Comparison of ENCODE assay signal across 22 cellular contexts in the genomic region with DNA sequence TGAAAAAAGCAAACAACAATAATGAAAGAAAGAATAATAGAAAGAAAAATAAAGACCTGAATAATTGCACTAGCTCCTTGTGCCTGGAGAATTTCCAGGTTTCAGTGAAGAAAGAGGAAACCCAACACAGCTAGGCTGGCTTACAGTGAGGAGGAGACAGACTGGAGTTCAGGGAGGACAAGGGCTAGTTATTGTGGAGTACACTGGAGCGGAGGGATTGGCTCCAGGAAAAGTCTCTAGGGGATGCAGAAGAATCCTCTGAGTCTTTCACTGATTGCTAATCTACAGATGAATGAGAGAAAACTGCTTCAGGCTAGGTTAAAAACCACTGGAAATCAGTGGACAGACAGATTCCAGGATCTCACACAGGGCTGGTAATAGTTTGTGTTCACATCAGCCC.
DNase-seq lines count a peak whose midpoint lies in the region; ATAC-seq and TF ChIP-seq lines count a peak whose summit lies in the region.
"Had no signal": no experiment of that assay in that cellular context is flagged by ENCODE, and none has a peak within 500 bp of the region (broad histone marks: within the 10 kb centered on the region; RNA-seq: fewer than 3 reads in every experiment).

No MANE protein-coding gene starts in this region.

- H3K27me3 Mint-ChIP-seq in naive thymus-derived CD8-positive, alpha-beta T cell: peaks cover 3 to 16% (median 7%) of the 10 kb centered on the region in 5 donors

- no peaks in the 10 kb centered on the region for H3K27me3 ChIP-seq in A673 (replicated peaks; ENCODE audit: insufficient read depth, low read depth, low read length, poor library complexity)
- no peaks in the 10 kb centered on the region for H3K27me3 ChIP-seq in muscle layer of colon (ENCODE audit: control insufficient read depth in 1 of 2, insufficient read depth in 2 of 2, low read length in 2 of 2)
- no peaks in the 10 kb centered on the region for H3K27me3 ChIP-seq in stomach
- H3K27me3 ChIP-seq: breast epithelium, hepatocyte, ovary had no signal

- H3K4me3 Mint-ChIP-seq in naive thymus-derived CD8-positive, alpha-beta T cell: no peak overlapping the region
- H3K4me3 Mint-ChIP-seq: activated naive CD8-positive, alpha-beta T cell treated with anti-CD3 and anti-CD28 coated beads for 36 hours; activated T-helper 1 cell treated with anti-CD3 and anti-CD28 coated beads, Interleukin-12 subunit alpha, Interleukin-12 subunit beta, Interleukin-2, Interleukin-4 antibody, amounts not matched to agents 30 ng/mL and 10 ng/mL and 1 ng/mL, durations not matched to agents 14 hours and 24 hours and 36 hours; H9 had no signal

- no peak for ATAC-seq in naive thymus-derived CD8-positive, alpha-beta T cell
- ATAC-seq in HG02571 (IDR thresholded peaks at IDR 0.05; ENCODE audit: unreplicated experiment): no peak
- ATAC-seq: mucosa of descending colon had no signal

- H3K27ac ChIP-seq in A673 (ENCODE audit: low read depth, low read length, poor library complexity, severe bottlenecking) (no peak overlapping the region), muscle layer of colon (ENCODE audit: low read depth, low read length) (peak overlapping the region; percentile 7), stomach (no peak overlapping the region)
- H3K27ac ChIP-seq: breast epithelium, dorsolateral prefrontal cortex, hepatocyte, HL-60, ovary, VCaP had no signal

- intact Hi-C loops in A673 (cut with micrococcal nuclease; ENCODE audit: unreplicated experiment) (no loop called here), stomach (cut with DNase I; ENCODE audit: low total_unique reads) (no loop called here)

- 77 to 100% (median 88%) methylated on average over 1 of the region's 1 CpG for WGBS in stomach, 5 donors

- no peak for TF ChIP-seq POLR2A in stomach (IDR thresholded peaks at IDR 0.05)

- H3K36me3 ChIP-seq in A673 (ENCODE audit: insufficient read depth, low read length, poor library complexity, severe bottlenecking) (no peaks in the 10 kb centered on the region), muscle layer of colon (ENCODE audit: insufficient read depth, low read length) (no peaks in the 10 kb centered on the region), stomach (no peaks in the 10 kb centered on the region)
- H3K36me3 ChIP-seq: breast epithelium, ovary had no signal

- TF ChIP-seq CTCF in A673 (conservative IDR thresholded peaks at IDR 0.05; ENCODE audit: low read depth, low read length) (no peak), choroid plexus epithelial cell (conservative IDR thresholded peaks at IDR 0.05; ENCODE audit: low read depth, low read length) (no peak), stomach (IDR thresholded peaks at IDR 0.05) (no peak)

- no peaks in the 10 kb centered on the region for H3K36me3 Mint-ChIP-seq in naive thymus-derived CD8-positive, alpha-beta T cell
- H3K36me3 Mint-ChIP-seq: activated naive CD8-positive, alpha-beta T cell treated with anti-CD3 and anti-CD28 coated beads for 36 hours had no signal

- H3K4me1 Mint-ChIP-seq in naive thymus-derived CD8-positive, alpha-beta T cell: peaks cover 8 to 12% (median 11%) of the 10 kb centered on the region in 4 donors

- H3K27ac Mint-ChIP-seq in naive thymus-derived CD8-positive, alpha-beta T cell: peak overlapping the region in 1 of 10 donors; percentile 72
- H3K27ac Mint-ChIP-seq: activated naive CD8-positive, alpha-beta T cell treated with anti-CD3 and anti-CD28 coated beads for 36 hours; activated T-helper 1 cell treated with anti-CD3 and anti-CD28 coated beads, Interleukin-12 subunit alpha, Interleukin-12 subunit beta, Interleukin-2, Interleukin-4 antibody, amounts not matched to agents 30 ng/mL and 10 ng/mL and 1 ng/mL, durations not matched to agents 14 hours and 24 hours and 36 hours; H9 had no signal

- no peak for TF ChIP-seq EP300 in stomach (IDR thresholded peaks at IDR 0.05)

- no TSS peak for BruUV-seq in A673 (replicated peaks; lab: Mats Ljungman, UMichigan)

- H3K4me1 ChIP-seq in A673 (ENCODE audit: insufficient read depth, low read length, poor library complexity, severe bottlenecking) (peaks cover 16% of the 10 kb centered on the region), muscle layer of colon (ENCODE audit: insufficient read depth, low read length) (peaks cover 16% of the 10 kb centered on the region), stomach (peaks cover 0 to 7% (median 0%) of the 10 kb centered on the region in 4 donors)
- H3K4me1 ChIP-seq: breast epithelium had no signal

- H3K9me3 Mint-ChIP-seq in naive thymus-derived CD8-positive, alpha-beta T cell: no peaks in the 10 kb centered on the region
- H3K9me3 Mint-ChIP-seq: activated naive CD8-positive, alpha-beta T cell treated with anti-CD3 and anti-CD28 coated beads for 36 hours; activated T-helper 1 cell treated with anti-CD3 and anti-CD28 coated beads, Interleukin-12 subunit alpha, Interleukin-12 subunit beta, Interleukin-2, Interleukin-4 antibody, amounts not matched to agents 30 ng/mL and 10 ng/mL and 1 ng/mL, durations not matched to agents 14 hours and 24 hours and 36 hours; H9 had no signal

- H3K9me3 ChIP-seq in A673 (ENCODE audit: low read depth, low read length, poor library complexity, severe bottlenecking): no peaks in the 10 kb centered on the region
- H3K9me3 ChIP-seq in muscle layer of colon (ENCODE audit: low read length): no peaks in the 10 kb centered on the region
- no peaks in the 10 kb centered on the region for H3K9me3 ChIP-seq in stomach
- H3K9me3 ChIP-seq: breast epithelium, mucosa of descending colon, ovary had no signal

- DNase-seq in A673 (ENCODE audit: low spot score) (peak; percentile 12), GM04503 (ENCODE audit: low read depth) (peak; percentile 27), choroid plexus epithelial cell (ENCODE audit: low read depth) (peak; percentile 54), activated T-cell treated with anti-CD3 and anti-CD28 coated beads for 4 hours (no peak), stomach (no peak)
- DNase-seq in naive thymus-derived CD8-positive, alpha-beta T cell: no peak
- DNase-seq: activated naive CD8-positive, alpha-beta T cell treated with anti-CD3 and anti-CD28 coated beads for 36 hours; dorsolateral prefrontal cortex; H9; kidney; mucosa of descending colon; NCI-H187; NCI-H446 treated with DMSO at 0.1 percent for 48 hours; ovary; stimulated activated CD4-positive, alpha-beta T cell treated with anti-CD3 and anti-CD28 coated beads, Interleukin-2, amount 100 ng/mL, for 48 hours had no signal

- no peak overlapping the region for H3K9ac ChIP-seq in muscle layer of colon (ENCODE audit: low read length)

- CTCF ChIA-PET in A673 (lab: Charles Lee): no interaction called here

- POLR2A ChIA-PET in A673 (lab: Charles Lee; ENCODE audit: low non-redundant PET): no interaction called here
- POLR2A ChIA-PET in naive thymus-derived CD8-positive, alpha-beta T cell (lab: Charles Lee): no interaction called here

- H3K4me3 ChIP-seq in A673 (ENCODE audit: low read depth, low read length, poor library complexity, severe bottlenecking): no peak overlapping the region
- no peak overlapping the region for H3K4me3 ChIP-seq in choroid plexus epithelial cell (ENCODE audit: low read depth, low read length)
- no peak overlapping the region for H3K4me3 ChIP-seq in muscle layer of colon (ENCODE audit: low read depth in 1 of 2, low read length in 2 of 2)
- H3K4me3 ChIP-seq in stomach: no peak overlapping the region
- H3K4me3 ChIP-seq: breast epithelium, dorsolateral prefrontal cortex, hepatocyte, mucosa of descending colon, ovary had no signal

Comparison
In these comparisons a context has a peak if more than half of its experiments do, and no peak if none do; other contexts are left out.
1. DNase-seq: peak in A673 (single experiment), GM04503 (single experiment) and choroid plexus epithelial cell (single experiment); none in activated T-cell treated with anti-CD3 and anti-CD28 coated beads for 4 hours (single experiment), naive thymus-derived CD8-positive, alpha-beta T cell (0 of 10) and stomach (single experiment).